ENCODE assay signal across 19 cellular contexts in genomic region chr20:57213291-57213690, GRCh38. TPM values are rescaled to one million over a fixed set of nuclear protein-coding genes. Genes with fewer than 3 reads are reported as not detected.
"Had no signal": no experiment of that assay in that cellular context is flagged by ENCODE, and none has a peak within 500 bp of the region (broad histone marks: within the 10 kb centered on the region; RNA-seq: fewer than 3 reads in every experiment).

No MANE protein-coding gene starts in this region.

- H3K79me2 ChIP-seq: hepatocyte had no signal

- H3K9me3 Mint-ChIP-seq: activated CD4-positive, alpha-beta T cell treated with anti-CD3 and anti-CD28 coated beads, Interleukin-2, amount 10 ng/mL, durations not matched to agents 7 days and 5 days; activated naive CD4-positive, alpha-beta T cell treated with anti-CD3 and anti-CD28 coated beads, Interleukin-2, amount 50 U/mL, for 24 hours; activated T-cell treated with anti-CD3 and anti-CD28 coated beads, Interleukin-2, amount 50 U/mL, for 4 hours; natural killer cell treated with Interleukin-12 subunit alpha and Interleukin-12 subunit beta and Interleukin-15 and Interleukin-18, amount 100 ng/mL, for 72 hours; stimulated activated naive CD8-positive, alpha-beta T cell treated with anti-CD3 and anti-CD28 coated beads, Interleukin-15, Interleukin-2, amounts not matched to agents 100 ng/mL and 50 ng/mL, for 24 hours had no signal

- H3K4me1 Mint-ChIP-seq: activated CD4-positive, alpha-beta T cell treated with anti-CD3 and anti-CD28 coated beads, Interleukin-2, amount 10 ng/mL, durations not matched to agents 7 days and 5 days; activated naive CD4-positive, alpha-beta T cell treated with anti-CD3 and anti-CD28 coated beads, Interleukin-2, amount 50 U/mL, for 24 hours had no signal

- H3K4me3 Mint-ChIP-seq: activated CD4-positive, alpha-beta T cell treated with anti-CD3 and anti-CD28 coated beads, Interleukin-2, amount 10 ng/mL, durations not matched to agents 7 days and 5 days; activated CD8-positive, alpha-beta T cell treated with anti-CD3 and anti-CD28 coated beads, Interleukin-2, amount 10 ng/mL, durations not matched to agents 7 days and 5 days; activated naive CD4-positive, alpha-beta T cell treated with anti-CD3 and anti-CD28 coated beads, Interleukin-2, amount 50 U/mL, for 24 hours; activated T-cell treated with anti-CD3 and anti-CD28 coated beads, Interleukin-2, amount 50 U/mL, for 4 hours; natural killer cell treated with Interleukin-12 subunit alpha and Interleukin-12 subunit beta and Interleukin-15 and Interleukin-18, amount 100 ng/mL, for 72 hours; stimulated activated naive CD8-positive, alpha-beta T cell treated with anti-CD3 and anti-CD28 coated beads, Interleukin-15, Interleukin-2, amounts not matched to agents 100 ng/mL and 50 ng/mL, for 24 hours had no signal

- ATAC-seq: activated CD8-positive, alpha-beta T cell treated with anti-CD3 and anti-CD28 coated beads, Interleukin-2, amount 10 ng/mL, durations not matched to agents 7 days and 5 days; activated T-cell treated with anti-CD3 and anti-CD28 coated beads, Interleukin-2, amount 50 U/mL, for 4 hours; natural killer cell treated with Interleukin-12 subunit alpha and Interleukin-12 subunit beta and Interleukin-15 and Interleukin-18, amount 100 ng/mL, for 72 hours had no signal

- H3K27me3 ChIP-seq: ascending aorta, hepatocyte, testis, upper lobe of left lung had no signal

- H3K9me3 ChIP-seq: ascending aorta, lower lobe of right lung, prostate gland, testis, upper lobe of left lung had no signal

- H3K36me3 ChIP-seq: ascending aorta, lower lobe of right lung, prostate gland, upper lobe of left lung had no signal

- H3K27ac Mint-ChIP-seq: activated CD4-positive, alpha-beta T cell treated with anti-CD3 and anti-CD28 coated beads, Interleukin-2, amount 10 ng/mL, durations not matched to agents 7 days and 5 days; activated CD8-positive, alpha-beta T cell treated with anti-CD3 and anti-CD28 coated beads, Interleukin-2, amount 10 ng/mL, durations not matched to agents 7 days and 5 days; activated naive CD4-positive, alpha-beta T cell treated with anti-CD3 and anti-CD28 coated beads, Interleukin-2, amount 50 U/mL, for 24 hours; natural killer cell treated with Interleukin-12 subunit alpha and Interleukin-12 subunit beta and Interleukin-15 and Interleukin-18, amount 100 ng/mL, for 72 hours; stimulated activated naive CD8-positive, alpha-beta T cell treated with anti-CD3 and anti-CD28 coated beads, Interleukin-15, Interleukin-2, amounts not matched to agents 100 ng/mL and 50 ng/mL, for 24 hours had no signal

- H3K4me1 ChIP-seq: lower lobe of right lung, prostate gland, testis, upper lobe of left lung had no signal

- H3K4me3 ChIP-seq: hepatocyte, lower lobe of right lung, prostate gland, testis, upper lobe of left lung had no signal

- H2AFZ ChIP-seq: hepatocyte had no signal

- DNase-seq: activated CD4-positive, alpha-beta T cell treated with anti-CD3 and anti-CD28 coated beads, Interleukin-2, amount 10 ng/mL, durations not matched to agents 7 days and 5 days; activated CD8-positive, alpha-beta T cell treated with anti-CD3 and anti-CD28 coated beads, Interleukin-2, amount 10 ng/mL, durations not matched to agents 7 days and 5 days; activated effector memory CD4-positive, alpha-beta T cell treated with anti-CD3 and anti-CD28 coated beads, Interleukin-2, amount 50 U/mL, for 16 hours; activated T-cell treated with anti-CD3 and anti-CD28 coated beads, Interleukin-2, amount 50 U/mL, for 4 hours; dermis blood vessel endothelial cell; effector memory CD4-positive, alpha-beta T cell; lower lobe of right lung; stimulated activated CD4-positive, alpha-beta T cell treated with anti-CD3 and anti-CD28 coated beads, Interleukin-2, amount 100 ng/mL, for 48 hours; testis had no signal

- H3K36me3 Mint-ChIP-seq: activated naive CD4-positive, alpha-beta T cell treated with anti-CD3 and anti-CD28 coated beads, Interleukin-2, amount 50 U/mL, for 24 hours; natural killer cell treated with Interleukin-12 subunit alpha and Interleukin-12 subunit beta and Interleukin-15 and Interleukin-18, amount 100 ng/mL, for 72 hours had no signal

- H3K27ac ChIP-seq: lower lobe of right lung, testis, upper lobe of left lung had no signal

RNA-seq across cellular contexts. Expression of gene BMP7, which starts 53.1 kb away (rescaled TPM):
- total RNA-seq: activated CD4-positive, alpha-beta T cell treated with anti-CD3 and anti-CD28 coated beads, Interleukin-2, amount 10 ng/mL, durations not matched to agents 7 days and 5 days; activated CD8-positive, alpha-beta T cell treated with anti-CD3 and anti-CD28 coated beads, Interleukin-2, amount 10 ng/mL, durations not matched to agents 7 days and 5 days; ascending aorta; dermis blood vessel endothelial cell; fibroblast of villous mesenchyme; glomerular endothelial cell; natural killer cell treated with Interleukin-12 subunit alpha and Interleukin-12 subunit beta and Interleukin-15 and Interleukin-18, amount 100 ng/mL, for 72 hours; T-helper 1 cell treated with Interleukin-12 subunit alpha and Interleukin-12 subunit beta and Interleukin-4 antibody, amounts not matched to agents 30 ng/mL and 1 ng/mL, for 36 hours had no signal
